10 cellular contexts compared by ENCODE assay signal in genomic region chr9:36141288-36141687, GRCh38. TPM values are rescaled to one million over a fixed set of nuclear protein-coding genes. Genes with fewer than 3 reads are reported as not detected.
A peak's percentile ranks its signal among the peaks of the same experiment; 100 is the strongest.
DNase-seq lines count a peak whose midpoint lies in the region; ATAC-seq, FAIRE-seq and TF ChIP-seq lines count a peak whose summit lies in the region.
"Had no signal": no experiment of that assay in that cellular context is flagged by ENCODE, and none has a peak within 500 bp of the region (broad histone marks: within the 10 kb centered on the region; RNA-seq: fewer than 3 reads in every experiment).

No MANE protein-coding gene starts in this region.

- TF ChIP-seq EP300 in HepG2 (IDR thresholded peaks at IDR 0.05; ENCODE audit: low read depth in 2 of 2, low read length in 2 of 2) (no peak), HepG2 (CRISPR knock-in tag; IDR thresholded peaks at IDR 0.05; ENCODE audit: borderline replicate concordance) (no peak)

- peak; percentile 32 for ATAC-seq in HepG2
- no peak for ATAC-seq in right lobe of liver
- ATAC-seq in HG02642 (IDR thresholded peaks at IDR 0.05; ENCODE audit: poor library complexity, unreplicated experiment), result no peak
- ATAC-seq: left cardiac atrium had no signal

- BruUV-seq in HepG2 (replicated peaks; lab: Mats Ljungman, UMichigan), result no TSS peak

- FAIRE-seq in HepG2 (lab: Jason Lieb, UNC), result no peak
- no peak for FAIRE-seq in HTR-8/SVneo (lab: Jason Lieb, UNC)

- POLR2A ChIA-PET in HepG2 (lab: Yijun Ruan, JAX), result no interaction called here

- no peak overlapping the region for H2AFZ ChIP-seq in HepG2 (ENCODE audit: low read length)

- no peak for TF ChIP-seq RAD21 in HepG2 (CRISPR knock-in tag; IDR thresholded peaks at IDR 0.05)

- WGBS in HepG2 (ENCODE audit: low lambda C conversion rate), result 48% methylated on average over 4 of the region's 4 CpGs
- 85% methylated on average over 4 of the region's 4 CpGs for WGBS in right lobe of liver (ENCODE audit: insufficient coverage, low coverage, low lambda C conversion rate, missing lambda C conversion rate)

- TF ChIP-seq POLR2A in HepG2 (IDR thresholded peaks at IDR 0.05; ENCODE audit: insufficient read depth in 1 of 2, low read depth in 2 of 2, low read length in 2 of 2) (no peak), right lobe of liver (IDR thresholded peaks at IDR 0.05) (no peak), vagina (IDR thresholded peaks at IDR 0.05) (no peak)

- H3K79me2 ChIP-seq in HepG2 (ENCODE audit: insufficient read depth, low read length), result no peaks in the 10 kb centered on the region

- H3K27ac ChIP-seq in HepG2 (ENCODE audit: extremely low read length, insufficient read depth, low read length) (no peak overlapping the region), right lobe of liver (no peak overlapping the region), vagina (peak overlapping the region; percentile 88)

- H3K36me3 ChIP-seq in HepG2 (replicated peaks in 1 of 2; ENCODE audit: control insufficient read depth in 1 of 2, insufficient read depth in 2 of 2, low read length in 2 of 2) (no peaks in the 10 kb centered on the region), right lobe of liver (no peaks in the 10 kb centered on the region), adipocyte (ENCODE audit: control insufficient read depth, insufficient read depth, low read length, severe bottlenecking) (peaks cover 44% of the 10 kb centered on the region), kidney epithelial cell (ENCODE audit: control insufficient read depth, insufficient read depth, low read length) (no peaks in the 10 kb centered on the region), vagina (no peaks in the 10 kb centered on the region)

- DNase-seq in HepG2 (ENCODE audit: low spot score) (no peak), right lobe of liver (no peak), adipocyte (ENCODE audit: low read depth) (peak; percentile 61), kidney epithelial cell (ENCODE audit: low read depth) (no peak), vagina (ENCODE audit: extremely low spot score in 2 of 2) (no peak), HTR-8/SVneo (ENCODE audit: insufficient read length, low spot score) (no peak), HT-29 (ENCODE audit: low spot score) (no peak)
- DNase-seq: left cardiac atrium had no signal

- no peak overlapping the region for H3K9ac ChIP-seq in HepG2 (ENCODE audit: insufficient read depth, low read depth, low read length)
- H3K9ac ChIP-seq in adipocyte (ENCODE audit: low read length), result peak overlapping the region; percentile 17

- peaks cover 9 to 37% of the 10 kb centered on the region in 2 experiments for H3K27me3 ChIP-seq in HepG2 (ENCODE audit: control insufficient read depth in 1 of 2, insufficient read depth in 2 of 2, low read length in 2 of 2)
- H3K27me3 ChIP-seq in right lobe of liver, result peaks cover 0 to 6% of the 10 kb centered on the region in 2 donors
- no peaks in the 10 kb centered on the region for H3K27me3 ChIP-seq in adipocyte (replicated peaks; ENCODE audit: control insufficient read depth, insufficient read depth, low read length)
- no peaks in the 10 kb centered on the region for H3K27me3 ChIP-seq in kidney epithelial cell (ENCODE audit: control insufficient read depth, insufficient read depth, low read length)
- H3K27me3 ChIP-seq in vagina, result no peaks in the 10 kb centered on the region

- CTCF ChIA-PET in HepG2 (lab: Yijun Ruan, JAX; ENCODE audit: low intra/inter-chr PET ratio, low total read pairs), result no interaction called here

- H3K4me1 ChIP-seq in HepG2 (ENCODE audit: insufficient read depth, low read length), result peaks cover 26% of the 10 kb centered on the region
- peaks cover 0 to 16% (median 3%) of the 10 kb centered on the region in 4 donors for H3K4me1 ChIP-seq in right lobe of liver
- H3K4me1 ChIP-seq in adipocyte (ENCODE audit: control insufficient read depth, insufficient read depth, low read length), result peaks cover 69% of the 10 kb centered on the region
- peaks cover 82% of the 10 kb centered on the region for H3K4me1 ChIP-seq in vagina

- peak; percentile 46 for TF ChIP-seq CTCF in HepG2 (CRISPR knock-in tag; IDR thresholded peaks at IDR 0.05)
- TF ChIP-seq CTCF in right lobe of liver (IDR thresholded peaks at IDR 0.05), result no peak
- TF ChIP-seq CTCF in kidney epithelial cell (IDR thresholded peaks at IDR 0.05; ENCODE audit: insufficient read depth, low read length, poor library complexity, severe bottlenecking), result peak; percentile 59
- peak in 2 of 3 experiments; percentile 10 to 24 for TF ChIP-seq CTCF in vagina (IDR thresholded peaks at IDR 0.05)

- H3K9me3 ChIP-seq in HepG2 (ENCODE audit: low read length) (peaks cover 10% of the 10 kb centered on the region; the same call in 1 of the 2 replicates), right lobe of liver (no peaks in the 10 kb centered on the region), adipocyte (ENCODE audit: control insufficient read depth, low read length) (no peaks in the 10 kb centered on the region), vagina (no peaks in the 10 kb centered on the region)

- in situ Hi-C loops in HepG2 (cut with HindIII; ENCODE audit: extremely low pct_ligation_motif_present, low pct_unique_long_range_greater_than_20kb), result no loop called here

- H3K4me2 ChIP-seq in HepG2 (ENCODE audit: low read depth, low read length), result no peak overlapping the region

- H4K20me1 ChIP-seq in HepG2 (ENCODE audit: insufficient read depth, low read length), result no peaks in the 10 kb centered on the region

- intact Hi-C loops in HepG2 (cut with micrococcal nuclease; ENCODE audit: unreplicated experiment) (no loop called here), right lobe of liver (cut with DNase I) (no loop called here), vagina (cut with DNase I) (no loop called here)

- H3K4me3 ChIP-seq in HepG2 (replicated peaks in 1 of 3; ENCODE audit: insufficient read depth in 1 of 3, low read depth in 2 of 3, low read length in 3 of 3) (no peak overlapping the region), right lobe of liver (no peak overlapping the region), adipocyte (ENCODE audit: low read length) (no peak overlapping the region), kidney epithelial cell (ENCODE audit: low read depth, low read length) (no peak overlapping the region), vagina (no peak overlapping the region)

RNA-seq across cellular contexts. Expression of gene GLIPR2, which starts 4.8 kb away (rescaled TPM):
- total RNA-seq in HepG2 (2016; rRNA removed; fragmentation: Illumina TruSeq; extraction: Trizol) (0.27 and 0.42 TPM in 2 replicates), right lobe of liver (1 to 10 TPM; 1.2 to 3.9 (median 2.5) TPM), kidney epithelial cell (38.6 and 43.1 TPM in 2 replicates), vagina (34.9 TPM)
- total RNA-seq in HepG2 (2016; cell fraction: cytosol; rRNA removed; fragmentation: Illumina TruSeq; extraction: Trizol; ENCODE audit: low read depth), result not detected in 2 replicates
- total RNA-seq in HepG2 (2016; cell fraction: insoluble cytoplasmic fraction; rRNA removed; fragmentation: Illumina TruSeq; extraction: Trizol), result 0.50 and 0.52 TPM in 2 replicates
- 0.21 and 0.40 TPM in 2 replicates for total RNA-seq in HepG2 (2016; cell fraction: membrane; rRNA removed; fragmentation: Illumina TruSeq; extraction: Trizol)
- 0.19 TPM in 1 of 2 replicates, not detected in the other for total RNA-seq in HepG2 (2016; cell fraction: nucleus; rRNA removed; fragmentation: Illumina TruSeq; extraction: Trizol)
- polyA plus RNA-seq in HepG2 (2011; rRNA removed), result 0.08 and 0.29 TPM in 2 replicates
- polyA plus RNA-seq in HepG2 (2011; cell fraction: cytosol; rRNA removed), result 0.07 and 0.22 TPM in 2 replicates
- polyA plus RNA-seq in HepG2 (2011; cell fraction: nucleus; rRNA removed), result 0.07 TPM in 1 of 2 replicates, not detected in the other
- 0.21 TPM in 1 of 2 replicates, not detected in the other for polyA plus RNA-seq in HepG2 (2012)
- polyA plus RNA-seq in HepG2 (2016; cell fraction: cytosol; fragmentation: Illumina TruSeq; extraction: Trizol; ENCODE audit: low read depth), result 0.07 and 0.14 TPM in 2 replicates
- polyA plus RNA-seq in HepG2 (2016; cell fraction: insoluble cytoplasmic fraction; fragmentation: Illumina TruSeq; extraction: Trizol; ENCODE audit: low read depth), result 0.35 and 0.75 TPM in 2 replicates
- 0.18 and 0.30 TPM in 2 replicates for polyA plus RNA-seq in HepG2 (2016; cell fraction: membrane; fragmentation: Illumina TruSeq; extraction: Trizol; ENCODE audit: low read depth)
- polyA plus RNA-seq in HepG2 (2016; cell fraction: nucleus; fragmentation: Illumina TruSeq; extraction: Trizol; ENCODE audit: insufficient read depth, low read depth), result 0.25 and 0.44 TPM in 2 replicates
- 0.23 TPM in 1 of 2 replicates, not detected in the other for polyA minus RNA-seq in HepG2 (2011; rRNA and poly(A)+ RNA removed; ENCODE audit: low replicate concordance)
- not detected in 2 replicates for polyA minus RNA-seq in HepG2 (2011; cell fraction: cytosol; rRNA and poly(A)+ RNA removed)
- polyA minus RNA-seq in HepG2 (2011; cell fraction: nucleus; rRNA and poly(A)+ RNA removed), result not detected in 2 replicates
- total RNA-seq in HT-29 (2014; rRNA removed; shearing (Covaris generic)), result 0.10 and 0.28 TPM in 2 replicates

RNA-seq across cellular contexts. Expression of gene CCIN, which starts 27.9 kb away (rescaled TPM):
- total RNA-seq in HepG2 (2016; rRNA removed; fragmentation: Illumina TruSeq; extraction: Trizol) (not detected in 2 replicates), right lobe of liver (not detected), kidney epithelial cell (not detected in 2 replicates), vagina (not detected)
- not detected in 2 replicates for total RNA-seq in HepG2 (2016; cell fraction: cytosol; rRNA removed; fragmentation: Illumina TruSeq; extraction: Trizol; ENCODE audit: low read depth)
- not detected in 2 replicates for total RNA-seq in HepG2 (2016; cell fraction: insoluble cytoplasmic fraction; rRNA removed; fragmentation: Illumina TruSeq; extraction: Trizol)
- total RNA-seq in HepG2 (2016; cell fraction: membrane; rRNA removed; fragmentation: Illumina TruSeq; extraction: Trizol), result not detected in 2 replicates
- not detected in 2 replicates for total RNA-seq in HepG2 (2016; cell fraction: nucleus; rRNA removed; fragmentation: Illumina TruSeq; extraction: Trizol)
- not detected in 2 replicates for polyA plus RNA-seq in HepG2 (2011; rRNA removed)
- 0.04 TPM in 1 of 2 replicates, not detected in the other for polyA plus RNA-seq in HepG2 (2011; cell fraction: cytosol; rRNA removed)
- 0.07 TPM in 1 of 2 replicates, not detected in the other for polyA plus RNA-seq in HepG2 (2011; cell fraction: nucleus; rRNA removed)
- polyA plus RNA-seq in HepG2 (2012), result not detected in 2 replicates
- polyA plus RNA-seq in HepG2 (2016; cell fraction: cytosol; fragmentation: Illumina TruSeq; extraction: Trizol; ENCODE audit: low read depth), result not detected in 2 replicates
- not detected in 2 replicates for polyA plus RNA-seq in HepG2 (2016; cell fraction: insoluble cytoplasmic fraction; fragmentation: Illumina TruSeq; extraction: Trizol; ENCODE audit: low read depth)
- polyA plus RNA-seq in HepG2 (2016; cell fraction: membrane; fragmentation: Illumina TruSeq; extraction: Trizol; ENCODE audit: low read depth), result not detected in 2 replicates
- polyA plus RNA-seq in HepG2 (2016; cell fraction: nucleus; fragmentation: Illumina TruSeq; extraction: Trizol; ENCODE audit: insufficient read depth, low read depth), result not detected in 2 replicates
- polyA minus RNA-seq in HepG2 (2011; rRNA and poly(A)+ RNA removed; ENCODE audit: low replicate concordance), result not detected in 2 replicates
- not detected in 2 replicates for polyA minus RNA-seq in HepG2 (2011; cell fraction: cytosol; rRNA and poly(A)+ RNA removed)
- polyA minus RNA-seq in HepG2 (2011; cell fraction: nucleus; rRNA and poly(A)+ RNA removed), result not detected in 2 replicates
- total RNA-seq in HT-29 (2014; rRNA removed; shearing (Covaris generic)), result not detected in 2 replicates
- total RNA-seq: left cardiac atrium, NCI-H460 had no signal

RNA-seq across cellular contexts. Expression of gene CLTA, which starts 49.4 kb away (rescaled TPM):
- total RNA-seq in HepG2 (2016; rRNA removed; fragmentation: Illumina TruSeq; extraction: Trizol) (222 and 227 TPM in 2 replicates), right lobe of liver (100 to 1,000 TPM in 2 of 6 experiments, 10 to 100 TPM in 4; 52.3 to 154 (median 72.7) TPM), kidney epithelial cell (482 and 576 TPM in 2 replicates), vagina (199 TPM)
- 77.4 and 77.5 TPM in 2 replicates for total RNA-seq in HepG2 (2016; cell fraction: cytosol; rRNA removed; fragmentation: Illumina TruSeq; extraction: Trizol; ENCODE audit: low read depth)
- 223 and 230 TPM in 2 replicates for total RNA-seq in HepG2 (2016; cell fraction: insoluble cytoplasmic fraction; rRNA removed; fragmentation: Illumina TruSeq; extraction: Trizol)
- total RNA-seq in HepG2 (2016; cell fraction: membrane; rRNA removed; fragmentation: Illumina TruSeq; extraction: Trizol), result 134 and 142 TPM in 2 replicates
- total RNA-seq in HepG2 (2016; cell fraction: nucleus; rRNA removed; fragmentation: Illumina TruSeq; extraction: Trizol), result 66.4 and 74.6 TPM in 2 replicates
- polyA plus RNA-seq in HepG2 (2011; rRNA removed), result 110 and 143 TPM in 2 replicates
- 131 and 141 TPM in 2 replicates for polyA plus RNA-seq in HepG2 (2011; cell fraction: cytosol; rRNA removed)
- 33.5 and 40.0 TPM in 2 replicates for polyA plus RNA-seq in HepG2 (2011; cell fraction: nucleus; rRNA removed)
- polyA plus RNA-seq in HepG2 (2012), result 138 and 142 TPM in 2 replicates
- polyA plus RNA-seq in HepG2 (2016; cell fraction: cytosol; fragmentation: Illumina TruSeq; extraction: Trizol; ENCODE audit: low read depth), result 80.6 and 83.8 TPM in 2 replicates
- polyA plus RNA-seq in HepG2 (2016; cell fraction: insoluble cytoplasmic fraction; fragmentation: Illumina TruSeq; extraction: Trizol; ENCODE audit: low read depth), result 243 and 252 TPM in 2 replicates
- 122 and 129 TPM in 2 replicates for polyA plus RNA-seq in HepG2 (2016; cell fraction: membrane; fragmentation: Illumina TruSeq; extraction: Trizol; ENCODE audit: low read depth)
- 116 and 119 TPM in 2 replicates for polyA plus RNA-seq in HepG2 (2016; cell fraction: nucleus; fragmentation: Illumina TruSeq; extraction: Trizol; ENCODE audit: insufficient read depth, low read depth)
- 57.2 and 96.3 TPM in 2 replicates for polyA minus RNA-seq in HepG2 (2011; rRNA and poly(A)+ RNA removed; ENCODE audit: low replicate concordance)
- 62.5 and 79.0 TPM in 2 replicates for polyA minus RNA-seq in HepG2 (2011; cell fraction: cytosol; rRNA and poly(A)+ RNA removed)
- 17.6 and 26.5 TPM in 2 replicates for polyA minus RNA-seq in HepG2 (2011; cell fraction: nucleus; rRNA and poly(A)+ RNA removed)
- total RNA-seq in HT-29 (2014; rRNA removed; shearing (Covaris generic)), result 273 and 289 TPM in 2 replicates

Comparison
In these comparisons a context has a peak if more than half of its experiments do, and no peak if none do; other contexts are left out.
1. CTCF ChIP-seq: peak in HepG2 (single experiment), kidney epithelial cell (single experiment) and vagina (2 of 3); none in right lobe of liver (0 of 4).